In the genomic region with DNA sequence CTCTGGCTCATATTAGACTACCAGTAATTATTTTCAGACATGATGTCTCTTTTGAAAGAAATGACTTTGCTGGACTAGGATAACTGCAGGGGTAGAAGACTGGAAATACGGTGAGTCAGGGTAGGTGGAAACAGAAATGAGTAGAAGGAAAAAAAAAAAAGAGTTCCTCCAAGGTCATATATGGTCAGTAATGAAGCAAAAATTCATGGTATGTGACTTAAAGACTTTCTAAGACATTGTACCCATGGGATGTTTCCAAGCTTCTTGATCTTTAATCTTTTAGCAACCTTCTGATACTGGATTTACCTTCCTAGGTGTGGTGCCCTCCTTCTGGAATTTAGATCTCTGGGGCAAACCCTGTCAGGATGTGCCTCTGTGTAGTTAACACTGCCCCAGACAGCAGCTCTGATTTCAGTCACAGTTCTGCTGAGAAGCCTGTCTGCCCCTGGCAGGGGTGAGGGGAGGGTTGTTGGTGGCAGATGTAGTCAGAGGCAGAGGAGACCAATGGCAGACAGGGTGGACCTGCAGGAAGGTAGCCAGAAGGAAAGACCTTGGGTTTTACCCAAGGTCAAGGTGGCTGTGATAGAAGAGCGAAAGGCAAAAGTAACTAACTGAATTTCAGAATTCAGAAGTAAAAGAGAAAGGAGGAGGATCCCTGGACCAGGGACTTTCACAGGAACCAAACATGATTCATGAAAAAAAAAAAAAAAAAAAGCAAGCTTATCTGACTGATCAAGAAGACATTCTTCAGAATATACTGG, we compare ENCODE assay signal across 12 cellular contexts. TPM values are rescaled to one million over a fixed set of nuclear protein-coding genes. Genes with fewer than 3 reads are reported as not detected.
DNase-seq lines count a peak whose midpoint lies in the region; ATAC-seq, FAIRE-seq and TF ChIP-seq lines count a peak whose summit lies in the region.
"Had no signal": no experiment of that assay in that cellular context is flagged by ENCODE, and none has a peak within 500 bp of the region (broad histone marks: within the 10 kb centered on the region; RNA-seq: fewer than 3 reads in every experiment).

No MANE protein-coding gene starts in this region.

- H3K9me3 ChIP-seq in GM23248 (ENCODE audit: low read depth) = no peaks in the 10 kb centered on the region
- no peaks in the 10 kb centered on the region for H3K9me3 ChIP-seq in parathyroid adenoma (ENCODE audit: control insufficient read depth, low read length)
- H3K9me3 ChIP-seq in small intestine (ENCODE audit: control insufficient read depth, low read depth) = no peaks in the 10 kb centered on the region
- no peaks in the 10 kb centered on the region for H3K9me3 ChIP-seq in vagina

- no peak for TF ChIP-seq POLR2A in vagina (IDR thresholded peaks at IDR 0.05)

- H3K36me3 ChIP-seq in GM23248 (ENCODE audit: low read depth) (peaks cover 25% of the 10 kb centered on the region), parathyroid adenoma (ENCODE audit: control insufficient read depth, insufficient read depth, low read length) (no peaks in the 10 kb centered on the region), small intestine (ENCODE audit: control insufficient read depth in 2 of 2, insufficient read depth in 2 of 2, low read length in 2 of 2) (peaks cover 0 to 2% of the 10 kb centered on the region in 2 donors), vagina (no peaks in the 10 kb centered on the region)

- peak overlapping the region; percentile 99 for H3K27ac ChIP-seq in GM23248
- peak overlapping the region; percentile 61 for H3K27ac ChIP-seq in parathyroid adenoma
- peak overlapping the region in 1 of 2 donors; percentile 18 for H3K27ac ChIP-seq in small intestine (ENCODE audit: low read depth in 1 of 2, low read length in 1 of 2)
- no peak overlapping the region for H3K27ac ChIP-seq in vagina

- 39 to 44% methylated on average over 2 of the region's 2 CpGs for WGBS in GM23248 (ENCODE audit: low coverage in 1 of 2, low lambda C conversion rate in 2 of 2, missing lambda C conversion rate in 2 of 2), 2 experiments
- WGBS in small intestine, 3 donors = 81 to 94% (median 84%) methylated on average over 2 of the region's 2 CpGs

- peaks cover 96% of the 10 kb centered on the region for H3F3A ChIP-seq in GM23248 (ENCODE audit: insufficient read depth)

- no peak overlapping the region for H2AFZ ChIP-seq in GM23248
- peak overlapping the region; percentile 22 for H2AFZ ChIP-seq in parathyroid adenoma

- H3K79me2 ChIP-seq in GM23248 (ENCODE audit: insufficient read depth) = peaks cover 70% of the 10 kb centered on the region
- H3K79me2 ChIP-seq in parathyroid adenoma = no peaks in the 10 kb centered on the region

- intact Hi-C loops in vagina (cut with DNase I) = no loop called here

- H3K4me2 ChIP-seq in GM23248 (ENCODE audit: unreplicated experiment) (peak overlapping the region; percentile 81), parathyroid adenoma (ENCODE audit: low read length) (no peak overlapping the region)

- DNase-seq in GM23248 (peak; percentile 87), RCC 7860 (ENCODE audit: low spot score) (peak; percentile 71), epithelial cell of esophagus (ENCODE audit: low read depth) (peak; percentile 71), small intestine (no peak), NCI-H69 (lab: John Stamatoyannopoulos, UW) (no peak), vagina (ENCODE audit: extremely low spot score in 2 of 2) (no peak)
- DNase-seq: activated naive CD4-positive, alpha-beta T cell; effector CD4-positive, alpha-beta T cell; NCI-H1092 treated with DMSO at 0.1 percent for 48 hours; NCI-H748 treated with DMSO at 0.1 percent for 48 hours had no signal

- in situ Hi-C loops in GM23248 (cut with MboI) = no loop called here

- no peak for ATAC-seq in HG03139 (IDR thresholded peaks at IDR 0.05; ENCODE audit: unreplicated experiment)

- no peaks in the 10 kb centered on the region for H3K9me2 ChIP-seq in GM23248 (ENCODE audit: insufficient read depth)

- peak; percentile 66 for FAIRE-seq in RCC 7860 (lab: Jason Lieb, UNC)
- FAIRE-seq in small intestine (lab: Jason Lieb, UNC) = no peak

- H3K4me3 ChIP-seq in GM23248 = peak overlapping the region; percentile 40; the same call in 1 of the 2 replicates
- no peak overlapping the region for H3K4me3 ChIP-seq in epithelial cell of esophagus (ENCODE audit: low read length)
- H3K4me3 ChIP-seq in parathyroid adenoma (ENCODE audit: low read depth, low read length) = no peak overlapping the region
- no peak overlapping the region for H3K4me3 ChIP-seq in small intestine (ENCODE audit: low read depth in 1 of 2, low read length in 2 of 2)
- no peak overlapping the region for H3K4me3 ChIP-seq in vagina

- H3K27me3 ChIP-seq in GM23248 (replicated peaks; ENCODE audit: insufficient read depth) = no peaks in the 10 kb centered on the region
- H3K27me3 ChIP-seq in parathyroid adenoma (ENCODE audit: control insufficient read depth, insufficient read depth, low read length) = no peaks in the 10 kb centered on the region
- H3K27me3 ChIP-seq in small intestine (ENCODE audit: control insufficient read depth in 2 of 2, insufficient read depth in 2 of 2, low read length in 2 of 2) = no peaks in the 10 kb centered on the region
- H3K27me3 ChIP-seq in vagina = no peaks in the 10 kb centered on the region

- H3K4me1 ChIP-seq in GM23248 (ENCODE audit: insufficient read depth) (peaks cover 84% of the 10 kb centered on the region), parathyroid adenoma (peaks cover 3% of the 10 kb centered on the region), small intestine (ENCODE audit: control insufficient read depth in 2 of 2, insufficient read depth in 1 of 2, low read depth in 1 of 2, low read length in 1 of 2) (no peaks in the 10 kb centered on the region), vagina (no peaks in the 10 kb centered on the region)

- H3K9ac ChIP-seq in GM23248 (peak overlapping the region; percentile 81), parathyroid adenoma (no peak overlapping the region)

- no peaks in the 10 kb centered on the region for H4K20me1 ChIP-seq in GM23248 (ENCODE audit: insufficient read depth)

- TF ChIP-seq CTCF in epithelial cell of esophagus (IDR thresholded peaks at IDR 0.05; ENCODE audit: insufficient read depth, low read depth, low read length, missing control alignments) = no peak
- TF ChIP-seq CTCF in parathyroid adenoma (IDR thresholded peaks at IDR 0.05) = no peak
- TF ChIP-seq CTCF in vagina (IDR thresholded peaks at IDR 0.05) = no peak

RNA-seq across cellular contexts. Expression of gene BCL10, which starts 44.1 kb away (rescaled TPM):
- 45.5 and 51.4 TPM in 2 replicates for total RNA-seq in GM23248 (2014; rRNA removed; shearing (Covaris generic))
- 70.7 and 74.2 TPM in 2 replicates for polyA plus RNA-seq in GM23248 (2016; fragmentation: Nextera tagmentation; extraction: Ambion mirVana)
- 10 to 100 TPM; 16.3 to 18.4 (median 17.3) TPM for polyA plus RNA-seq in small intestine
- 12.3 TPM for total RNA-seq in vagina

Comparison
In these comparisons a context has a peak if more than half of its experiments do, and no peak if none do; other contexts are left out.
1. DNase-seq: peak in GM23248 (single experiment), RCC 7860 (single experiment) and epithelial cell of esophagus (single experiment); none in small intestine (single experiment), NCI-H69 (single experiment) and vagina (0 of 2).